Comparison of ENCODE assay signal across 20 cellular contexts in the genomic region with DNA sequence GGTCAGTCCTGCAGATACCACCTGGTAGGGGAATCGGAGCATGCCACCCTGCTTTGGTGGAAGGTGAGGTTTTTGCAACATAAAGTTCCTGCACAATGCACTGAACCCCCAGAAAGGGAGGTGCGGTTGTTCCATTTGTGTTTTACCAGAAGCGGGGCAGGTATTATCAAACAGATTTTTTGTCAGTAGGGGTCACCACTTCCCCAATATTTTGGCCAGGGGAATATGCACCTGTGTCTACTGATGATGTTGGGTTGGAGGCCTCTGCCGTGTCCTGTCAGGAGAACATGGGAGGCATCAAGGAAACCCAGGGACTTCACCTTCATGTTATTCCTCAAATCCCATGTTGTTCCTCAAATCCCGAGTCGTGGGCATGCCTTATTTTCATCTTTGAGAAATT.
DNase-seq lines count a peak whose midpoint lies in the region; ATAC-seq, FAIRE-seq and TF ChIP-seq lines count a peak whose summit lies in the region.
"Had no signal": no experiment of that assay in that cellular context is flagged by ENCODE, and none has a peak within 500 bp of the region (broad histone marks: within the 10 kb centered on the region; RNA-seq: fewer than 3 reads in every experiment).

No MANE protein-coding gene starts in this region.

- H4K20me1 ChIP-seq in mammary epithelial cell (ENCODE audit: insufficient read depth, low read length), result no peaks in the 10 kb centered on the region
- no peaks in the 10 kb centered on the region for H4K20me1 ChIP-seq in Karpas-422 (ENCODE audit: insufficient read depth, low read depth, low read length)
- no peaks in the 10 kb centered on the region for H4K20me1 ChIP-seq in GM12878 (ENCODE audit: control insufficient read depth, insufficient read depth)
- no peaks in the 10 kb centered on the region for H4K20me1 ChIP-seq in HepG2 (ENCODE audit: insufficient read depth, low read length)
- H4K20me1 ChIP-seq: BLaER1 had no signal

- RAD21 ChIA-PET in GM12878 (lab: Charles Lee; ENCODE audit: unreplicated experiment), result interaction anchor here (1.7 kb wide), 1 partner anchor 502 kb away, joined by 5 read pairs; no protein-coding TSS in a partner anchor

- TF ChIP-seq EP300 in GM12878 (IDR thresholded peaks at IDR 0.05; ENCODE audit: borderline replicate concordance in 1 of 2, control insufficient read depth in 1 of 2, low read depth in 2 of 2, low read length in 2 of 2) (no peak), HepG2 (IDR thresholded peaks at IDR 0.05; ENCODE audit: low read depth in 2 of 2, low read length in 2 of 2) (no peak), HepG2 (CRISPR knock-in tag; IDR thresholded peaks at IDR 0.05; ENCODE audit: borderline replicate concordance) (no peak)

- H3K79me2 ChIP-seq in mammary epithelial cell (ENCODE audit: insufficient read depth, low read length), result no peaks in the 10 kb centered on the region
- H3K79me2 ChIP-seq in Karpas-422 (ENCODE audit: low read length), result no peaks in the 10 kb centered on the region
- no peaks in the 10 kb centered on the region for H3K79me2 ChIP-seq in GM12878 (ENCODE audit: control insufficient read depth, insufficient read depth, low read length)
- H3K79me2 ChIP-seq in HepG2 (ENCODE audit: insufficient read depth, low read length), result no peaks in the 10 kb centered on the region

- H3K9me3 Mint-ChIP-seq in MCF 10A (ENCODE audit: unreplicated experiment), result no peaks in the 10 kb centered on the region
- H3K9me3 Mint-ChIP-seq: CD8-positive, alpha-beta T cell had no signal

- TF ChIP-seq RAD21 in GM12878 (IDR thresholded peaks at IDR 0.05; ENCODE audit: insufficient read depth, low read depth, low read length) (peak; percentile 58), HepG2 (CRISPR knock-in tag; IDR thresholded peaks at IDR 0.05) (no peak)

- no peak overlapping the region for H3K9ac ChIP-seq in mammary epithelial cell (ENCODE audit: insufficient read depth, low read length)
- no peak overlapping the region for H3K9ac ChIP-seq in Karpas-422 (ENCODE audit: low read length)
- no peak overlapping the region for H3K9ac ChIP-seq in GM12878 (ENCODE audit: control insufficient read depth, insufficient read depth, low read length)
- H3K9ac ChIP-seq in HepG2 (ENCODE audit: insufficient read depth, low read depth, low read length), result no peak overlapping the region
- H3K9ac ChIP-seq: BLaER1 had no signal

- H3K9me3 ChIP-seq in mammary epithelial cell (replicated peaks; ENCODE audit: insufficient read depth, low read length) (no peaks in the 10 kb centered on the region), Karpas-422 (ENCODE audit: low read length) (no peaks in the 10 kb centered on the region), GM12878 (replicated peaks; ENCODE audit: control insufficient read depth, insufficient read depth, low read length) (no peaks in the 10 kb centered on the region; the same call in 2 of the 3 replicates), HepG2 (ENCODE audit: low read length) (no peaks in the 10 kb centered on the region)
- H3K9me3 ChIP-seq: BLaER1 had no signal

- H3K9me2 ChIP-seq in Karpas-422 (replicated peaks; ENCODE audit: insufficient read depth, low read length), result no peaks in the 10 kb centered on the region

- H3K4me1 ChIP-seq in mammary epithelial cell (ENCODE audit: insufficient read depth, low read length), result no peaks in the 10 kb centered on the region
- H3K4me1 ChIP-seq in Karpas-422 (ENCODE audit: low read length), result no peaks in the 10 kb centered on the region
- no peaks in the 10 kb centered on the region for H3K4me1 ChIP-seq in GM12878 (ENCODE audit: control insufficient read depth, insufficient read depth, low read length)
- no peaks in the 10 kb centered on the region for H3K4me1 ChIP-seq in HepG2 (ENCODE audit: insufficient read depth, low read length)
- H3K4me1 ChIP-seq: BLaER1 had no signal

- dilution Hi-C loops in mammary epithelial cell (cut with HindIII; ENCODE audit: low sequenced_read_pairs), result no loop called here

- TF ChIP-seq POLR2A in GM12878 (IDR thresholded peaks at IDR 0.05; ENCODE audit: low read depth, low read length) (no peak), HepG2 (IDR thresholded peaks at IDR 0.05; ENCODE audit: insufficient read depth in 1 of 2, low read depth in 2 of 2, low read length in 2 of 2) (no peak)

- H3K27me3 ChIP-seq in mammary epithelial cell (ENCODE audit: insufficient read depth, low read length), result no peaks in the 10 kb centered on the region
- H3K27me3 ChIP-seq in Karpas-422 (ENCODE audit: low read length), result no peaks in the 10 kb centered on the region
- H3K27me3 ChIP-seq in GM12878 (replicated peaks in 1 of 2; ENCODE audit: control insufficient read depth in 2 of 2, insufficient read depth in 2 of 2, low read length in 1 of 2), result no peaks in the 10 kb centered on the region; a peak in 1 of 4 replicates
- no peaks in the 10 kb centered on the region; a peak in 1 of 5 replicates for H3K27me3 ChIP-seq in HepG2 (ENCODE audit: control insufficient read depth in 1 of 2, insufficient read depth in 2 of 2, low read length in 2 of 2)
- H3K27me3 ChIP-seq: BLaER1 had no signal

- in situ Hi-C loops in mammary epithelial cell (cut with MboI; ENCODE audit: low sequenced_read_pairs in 2 of 2) (no loop called here), GM12878 (cut with MboI) (no loop called here), HepG2 (cut with HindIII; ENCODE audit: extremely low pct_ligation_motif_present, low pct_unique_long_range_greater_than_20kb) (no loop called here)

- no peaks in the 10 kb centered on the region for H3K4me1 Mint-ChIP-seq in MCF 10A (ENCODE audit: insufficient read depth, unreplicated experiment)
- H3K4me1 Mint-ChIP-seq: IgD-negative memory B cell had no signal

- peaks cover 19% of the 10 kb centered on the region for H3K27me3 Mint-ChIP-seq in MCF 10A (ENCODE audit: insufficient read depth, unreplicated experiment)

- SMC1A ChIA-PET in GM12878 (lab: Charles Lee; ENCODE audit: uncharacterized antibody, unreplicated experiment), result interaction anchor here (2.0 kb wide), 1 partner anchor 30 kb away, joined by 6 read pairs; no protein-coding TSS in a partner anchor

- intact Hi-C loops in MCF 10A (cut with micrococcal nuclease) (loop anchor here (1.0 kb wide), 1 partner anchor 151 kb away; no protein-coding TSS in a partner anchor), mammary epithelial cell (cut with micrococcal nuclease) (loop anchor here (1.0 kb wide), 1 partner anchor 150 kb away; no protein-coding TSS in a partner anchor), GM12878 (cut with micrococcal nuclease; ENCODE audit: unreplicated experiment) (no loop called here), HepG2 (cut with micrococcal nuclease; ENCODE audit: unreplicated experiment) (no loop called here)

- BruUV-seq in MCF 10A (replicated peaks; lab: Mats Ljungman, UMichigan), result no TSS peak
- BruUV-seq in mammary epithelial cell (replicated peaks; lab: Mats Ljungman, UMichigan), result no TSS peak
- no TSS peak for BruUV-seq in GM12878 (replicated peaks; lab: Mats Ljungman, UMichigan)
- BruUV-seq in HepG2 (replicated peaks; lab: Mats Ljungman, UMichigan), result no TSS peak

- WGBS in mammary epithelial cell (ENCODE audit: low coverage, missing lambda C conversion rate), result 89% methylated on average over 6 of the region's 6 CpGs
- WGBS in GM12878 (ENCODE audit: insufficient coverage, insufficient replicate concordance, low lambda C conversion rate, missing lambda C conversion rate), result 32% methylated on average over 6 of the region's 6 CpGs
- WGBS in HepG2 (ENCODE audit: low lambda C conversion rate), result 0% methylated on average over 5 of the region's 6 CpGs

- DNase-seq in MCF 10A (ENCODE audit: unreplicated experiment), result peak; percentile 18
- no peak for DNase-seq in mammary epithelial cell
- peak; percentile 49 for DNase-seq in Karpas-422
- no peak for DNase-seq in GM12878 (ENCODE audit: low read depth, low spot score)
- DNase-seq in HepG2 (ENCODE audit: low spot score), result no peak
- DNase-seq in activated gamma-delta T cell treated with Interleukin-2 at 50 U/mL for 16 hours, result no peak
- no peak for DNase-seq in NCI-H2081 (lab: John Stamatoyannopoulos, UW)
- DNase-seq: Calu3; CD8-positive, alpha-beta T cell; Kasumi-1; NCI-H1092 treated with DMSO at 0.1 percent for 48 hours; NCI-H146; NCI-H2081 treated with DMSO at 0.1 percent for 48 hours; NCI-H2227 treated with DMSO at 0.1 percent for 48 hours; NCI-H510A treated with DMSO at 0.1 percent for 48 hours; OCI-M1; SHP77 treated with DMSO at 0.1 percent for 48 hours had no signal

- H3K4me3 Mint-ChIP-seq in MCF 10A (ENCODE audit: unreplicated experiment), result no peak overlapping the region
- H3K4me3 Mint-ChIP-seq: CD8-positive, alpha-beta T cell; IgD-negative memory B cell had no signal

- H3K27ac ChIP-seq in mammary epithelial cell (ENCODE audit: insufficient read depth, low read depth, low read length) (no peak overlapping the region), Karpas-422 (ENCODE audit: low read length) (no peak overlapping the region), GM12878 (ENCODE audit: control insufficient read depth, insufficient read depth) (no peak overlapping the region), HepG2 (ENCODE audit: extremely low read length, insufficient read depth, low read length) (no peak overlapping the region)
- H3K27ac ChIP-seq: BLaER1 had no signal

- H3K36me3 Mint-ChIP-seq in MCF 10A (ENCODE audit: insufficient read depth, unreplicated experiment), result no peaks in the 10 kb centered on the region
- H3K36me3 Mint-ChIP-seq: CD8-positive, alpha-beta T cell; IgD-negative memory B cell had no signal

- ATAC-seq in GM12878 (no peak), HepG2 (no peak)
- ATAC-seq: CD8-positive, alpha-beta T cell had no signal

- no peak for TF ChIP-seq CTCF in MCF 10A (IDR thresholded peaks at IDR 0.05; ENCODE audit: unreplicated experiment)
- peak in 1 of 2 donors; percentile 17 for TF ChIP-seq CTCF in mammary epithelial cell (conservative IDR thresholded peaks at IDR 0.05 in 1 of 2, IDR thresholded peaks at IDR 0.05 in 1 of 2; ENCODE audit: extremely low read depth in 1 of 2, insufficient read depth in 1 of 2, low read depth in 1 of 2, low read length in 2 of 2)
- peak in 1 of 3 experiments; percentile 14; a peak in 1 of 6 replicates for TF ChIP-seq CTCF in GM12878 (IDR thresholded peaks at IDR 0.05 in 2 of 3, conservative IDR thresholded peaks at IDR 0.05 in 1 of 3; ENCODE audit: control insufficient read depth in 2 of 3, extremely low read depth in 1 of 3, insufficient read depth in 1 of 3, low read depth in 3 of 3, low read length in 3 of 3)
- TF ChIP-seq CTCF in HepG2 (CRISPR knock-in tag; IDR thresholded peaks at IDR 0.05), result no peak

- H3K36me3 ChIP-seq in mammary epithelial cell (ENCODE audit: insufficient read depth, low read length) (no peaks in the 10 kb centered on the region), Karpas-422 (ENCODE audit: insufficient read depth, low read length) (no peaks in the 10 kb centered on the region), GM12878 (ENCODE audit: control insufficient read depth in 2 of 2, insufficient read depth in 2 of 2, low read length in 1 of 2) (no peaks in the 10 kb centered on the region), HepG2 (replicated peaks in 1 of 2; ENCODE audit: control insufficient read depth in 1 of 2, insufficient read depth in 2 of 2, low read length in 2 of 2) (no peaks in the 10 kb centered on the region)
- H3K36me3 ChIP-seq: BLaER1 had no signal

- no peak overlapping the region for H3K27ac Mint-ChIP-seq in MCF 10A (ENCODE audit: low read depth, unreplicated experiment)
- H3K27ac Mint-ChIP-seq: CD8-positive, alpha-beta T cell; IgD-negative memory B cell had no signal

- no peak for FAIRE-seq in GM12878 (lab: Jason Lieb, UNC)
- no peak for FAIRE-seq in HepG2 (lab: Jason Lieb, UNC)
- FAIRE-seq: G401.6 had no signal

- POLR2A ChIA-PET in MCF 10A (lab: Yijun Ruan, JAX), result no interaction called here
- POLR2A ChIA-PET in GM12878 (lab: Charles Lee), result no interaction called here
- POLR2A ChIA-PET in HepG2 (lab: Yijun Ruan, JAX), result no interaction called here

- CTCF ChIA-PET in MCF 10A (lab: Yijun Ruan, JAX), result interaction anchor here (0.6 kb wide), 2 partner anchors 115 to 434 kb away, joined by 3 read pairs; no protein-coding TSS in a partner anchor
- CTCF ChIA-PET in mammary epithelial cell (lab: Charles Lee; ENCODE audit: low non-redundant PET), result no interaction called here
- CTCF ChIA-PET in GM12878 (lab: Yijun Ruan, JAX), result interaction anchor here (0.7 kb wide), 1 partner anchor 316 kb away, joined by 3 read pairs; no protein-coding TSS in a partner anchor
- CTCF ChIA-PET in HepG2 (lab: Yijun Ruan, JAX; ENCODE audit: low intra/inter-chr PET ratio, low total read pairs), result no interaction called here

- H3K4me3 ChIP-seq in mammary epithelial cell (replicated peaks in 1 of 3; ENCODE audit: insufficient read depth in 1 of 3, low read depth in 2 of 3, low read length in 3 of 3) (no peak overlapping the region), Karpas-422 (ENCODE audit: low read length) (no peak overlapping the region), GM12878 (no peak overlapping the region), HepG2 (replicated peaks in 1 of 3; ENCODE audit: insufficient read depth in 1 of 3, low read depth in 2 of 3, low read length in 3 of 3) (no peak overlapping the region)
- H3K4me3 ChIP-seq: BLaER1 had no signal

- H3K4me2 ChIP-seq in mammary epithelial cell (ENCODE audit: insufficient read depth, low read depth, low read length) (no peak overlapping the region), Karpas-422 (ENCODE audit: low read depth, low read length, poor library complexity, severe bottlenecking) (no peak overlapping the region), GM12878 (ENCODE audit: control insufficient read depth, insufficient read depth) (no peak overlapping the region), HepG2 (ENCODE audit: low read depth, low read length) (no peak overlapping the region)
- H3K4me2 ChIP-seq: BLaER1 had no signal

- H2AFZ ChIP-seq in mammary epithelial cell (ENCODE audit: low read depth, low read length) (no peak overlapping the region), Karpas-422 (ENCODE audit: low read length) (no peak overlapping the region), GM12878 (ENCODE audit: control insufficient read depth, low read depth, low read length) (no peak overlapping the region), HepG2 (ENCODE audit: low read length) (no peak overlapping the region)

Comparison
In these comparisons a context has a peak if more than half of its experiments do, and no peak if none do; other contexts are left out.
1. DNase-seq: peak in MCF 10A (single experiment) and Karpas-422 (single experiment); none in mammary epithelial cell (single experiment), GM12878 (single experiment), HepG2 (single experiment), activated gamma-delta T cell treated with Interleukin-2 at 50 U/mL for 16 hours (single experiment) and NCI-H2081 (0 of 2).
2. CTCF ChIA-PET loops: an anchor here in MCF 10A (0.6 kb wide) and GM12878 (0.7 kb wide); none called in mammary epithelial cell and HepG2.
3. intact Hi-C loops: an anchor here in MCF 10A (1.0 kb wide) and mammary epithelial cell (1.0 kb wide); none called in GM12878 and HepG2.